ENCODE assay signal across 29 cellular contexts in the genomic region with DNA sequence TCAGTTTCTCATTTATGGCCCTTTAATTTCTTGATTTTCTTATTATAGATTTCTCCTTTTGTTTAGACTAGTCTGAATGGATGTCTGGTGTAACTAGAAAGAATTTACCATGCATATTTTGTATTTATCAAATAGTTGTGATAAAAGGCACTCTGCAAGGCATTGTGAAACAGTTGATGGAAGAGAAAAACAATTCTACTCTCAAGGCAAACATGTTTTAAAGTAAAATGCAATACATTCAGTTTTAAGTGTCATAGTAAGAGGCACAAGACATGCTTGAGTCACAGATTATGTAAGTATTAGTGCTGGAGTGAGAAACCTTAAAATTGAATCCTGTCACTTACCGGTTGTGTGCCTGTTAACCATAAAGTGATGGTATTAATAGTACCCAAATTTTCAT.
"Had no signal": no experiment of that assay in that cellular context is flagged by ENCODE, and none has a peak within 500 bp of the region (broad histone marks: within the 10 kb centered on the region; RNA-seq: fewer than 3 reads in every experiment).

No MANE protein-coding gene starts in this region.

- H3K4me3 ChIP-seq: body of pancreas, coronary artery, dorsolateral prefrontal cortex, heart right ventricle, left ventricle myocardium inferior, lung, stomach, thyroid gland had no signal

- H3K4me1 Mint-ChIP-seq: activated CD4-positive, alpha-beta T cell treated with anti-CD3 and anti-CD28 coated beads, Interleukin-2, amount 10 ng/mL, durations not matched to agents 24 days and 14 days; activated naive CD4-positive, alpha-beta T cell treated with anti-CD3 and anti-CD28 coated beads, Interleukin-2, amount 10 ng/mL, durations not matched to agents 7 days and 5 days; stimulated activated naive B cell treated with anti-CD40 and anti-IgM and Interleukin-4, amounts not matched to agents 10 μg/mL and 1 μg/mL and 100 μg/mL, for 72 hours; T-helper 17 cell had no signal

- H3K27me3 ChIP-seq: body of pancreas, heart right ventricle, stomach, thyroid gland had no signal

- ATAC-seq: body of pancreas; effector memory CD8-positive, alpha-beta T cell; heart right ventricle; natural killer cell treated with Interleukin-12 subunit alpha and Interleukin-12 subunit beta and Interleukin-15 and Interleukin-18, amount 100 ng/mL, for 72 hours; sciatic nerve; stimulated activated naive B cell treated with anti-CD40 and anti-IgM and Interleukin-4, amounts not matched to agents 10 μg/mL and 1 μg/mL and 100 μg/mL, for 72 hours; T-helper 17 cell had no signal

- H3K27ac ChIP-seq: body of pancreas, coronary artery, dorsolateral prefrontal cortex, heart right ventricle, left ventricle myocardium inferior, stomach, thyroid gland had no signal

- H3K4me1 ChIP-seq: body of pancreas, heart right ventricle, left ventricle myocardium inferior, stomach, thyroid gland had no signal

- H3K36me3 ChIP-seq: heart right ventricle, left ventricle myocardium inferior, stomach, thyroid gland had no signal

- H3K36me3 Mint-ChIP-seq: activated CD4-positive, alpha-beta memory T cell treated with anti-CD3 and anti-CD28 coated beads for 36 hours; activated naive CD4-positive, alpha-beta T cell treated with anti-CD3 and anti-CD28 coated beads, Interleukin-2, amount 10 ng/mL, durations not matched to agents 7 days and 5 days; natural killer cell treated with Interleukin-12 subunit alpha and Interleukin-12 subunit beta and Interleukin-15 and Interleukin-18, amount 100 ng/mL, for 72 hours; stimulated activated naive B cell treated with anti-CD40 and anti-IgM and Interleukin-4, amounts not matched to agents 10 μg/mL and 1 μg/mL and 100 μg/mL, for 72 hours had no signal

- DNase-seq: activated CD4-positive, alpha-beta memory T cell treated with anti-CD3 and anti-CD28 coated beads for 36 hours; activated CD4-positive, alpha-beta T cell treated with anti-CD3 and anti-CD28 coated beads, Interleukin-2, amount 10 ng/mL, durations not matched to agents 24 days and 14 days; activated CD4-positive, CD25-positive, alpha-beta regulatory T cell treated with anti-CD3 and anti-CD28 coated beads, Interleukin-2, amount 50 U/mL, for 72 hours; activated CD8-positive, alpha-beta memory T cell treated with anti-CD3 and anti-CD28 coated beads, Interleukin-2, amount 50 U/mL, for 4 hours; activated gamma-delta T cell; activated naive CD4-positive, alpha-beta T cell treated with anti-CD3 and anti-CD28 coated beads, Interleukin-2, amount 10 ng/mL, durations not matched to agents 7 days and 5 days; activated T-cell treated with anti-CD3 and anti-CD28 coated beads, Interleukin-2, amount 50 U/mL, for 1 hour; anterior cingulate cortex; body of pancreas; dorsolateral prefrontal cortex; effector memory CD8-positive, alpha-beta T cell; erythroblast; foreskin melanocyte; heart right ventricle; islet precursor cell; left ventricle myocardium inferior; retina; small intestine; stimulated activated CD4-positive, alpha-beta T cell treated with anti-CD3 and anti-CD28 coated beads, Interleukin-1b, Interleukin-23, amount 100 ng/mL, for 48 hours; stimulated activated CD4-positive, alpha-beta T cell treated with anti-CD3 and anti-CD28 coated beads, Interleukin-4, amount 100 ng/mL, for 4 hours; stimulated activated naive B cell treated with anti-CD40 and anti-IgM and Interleukin-4, amounts not matched to agents 10 μg/mL and 1 μg/mL and 100 μg/mL, for 72 hours; stomach; T-helper 17 cell; T1000; thyroid gland had no signal

- H3K4me3 Mint-ChIP-seq: activated CD4-positive, alpha-beta memory T cell treated with anti-CD3 and anti-CD28 coated beads for 36 hours; activated CD4-positive, alpha-beta T cell treated with anti-CD3 and anti-CD28 coated beads, Interleukin-2, amount 10 ng/mL, durations not matched to agents 24 days and 14 days; activated naive CD4-positive, alpha-beta T cell treated with anti-CD3 and anti-CD28 coated beads, Interleukin-2, amount 10 ng/mL, durations not matched to agents 7 days and 5 days; effector memory CD8-positive, alpha-beta T cell; natural killer cell treated with Interleukin-12 subunit alpha and Interleukin-12 subunit beta and Interleukin-15 and Interleukin-18, amount 100 ng/mL, for 72 hours; stimulated activated naive B cell treated with anti-CD40 and anti-IgM and Interleukin-4, amounts not matched to agents 10 μg/mL and 1 μg/mL and 100 μg/mL, for 72 hours; T-helper 17 cell had no signal

- H3K27me3 Mint-ChIP-seq: activated CD4-positive, alpha-beta T cell treated with anti-CD3 and anti-CD28 coated beads, Interleukin-2, amount 10 ng/mL, durations not matched to agents 24 days and 14 days; activated naive CD4-positive, alpha-beta T cell treated with anti-CD3 and anti-CD28 coated beads, Interleukin-2, amount 10 ng/mL, durations not matched to agents 7 days and 5 days; effector memory CD8-positive, alpha-beta T cell; natural killer cell treated with Interleukin-12 subunit alpha and Interleukin-12 subunit beta and Interleukin-15 and Interleukin-18, amount 100 ng/mL, for 72 hours; stimulated activated naive B cell treated with anti-CD40 and anti-IgM and Interleukin-4, amounts not matched to agents 10 μg/mL and 1 μg/mL and 100 μg/mL, for 72 hours had no signal

- FAIRE-seq: small intestine had no signal

- H3K9me3 Mint-ChIP-seq: activated CD4-positive, alpha-beta memory T cell treated with anti-CD3 and anti-CD28 coated beads for 36 hours; activated CD4-positive, alpha-beta T cell treated with anti-CD3 and anti-CD28 coated beads, Interleukin-2, amount 10 ng/mL, durations not matched to agents 24 days and 14 days; activated naive CD4-positive, alpha-beta T cell treated with anti-CD3 and anti-CD28 coated beads, Interleukin-2, amount 10 ng/mL, durations not matched to agents 7 days and 5 days had no signal

- H3K9me3 ChIP-seq: body of pancreas, stomach, thyroid gland had no signal

- H3K27ac Mint-ChIP-seq: activated CD4-positive, alpha-beta memory T cell treated with anti-CD3 and anti-CD28 coated beads for 36 hours; activated CD4-positive, alpha-beta T cell treated with anti-CD3 and anti-CD28 coated beads, Interleukin-2, amount 10 ng/mL, durations not matched to agents 24 days and 14 days; activated naive CD4-positive, alpha-beta T cell treated with anti-CD3 and anti-CD28 coated beads, Interleukin-2, amount 10 ng/mL, durations not matched to agents 7 days and 5 days; effector memory CD8-positive, alpha-beta T cell; natural killer cell treated with Interleukin-12 subunit alpha and Interleukin-12 subunit beta and Interleukin-15 and Interleukin-18, amount 100 ng/mL, for 72 hours; stimulated activated naive B cell treated with anti-CD40 and anti-IgM and Interleukin-4, amounts not matched to agents 10 μg/mL and 1 μg/mL and 100 μg/mL, for 72 hours; T-helper 17 cell had no signal
